11 cellular contexts compared by ENCODE assay signal in genomic region chr6:158561938-158562337, GRCh38. TPM values are rescaled to one million over a fixed set of nuclear protein-coding genes. Genes with fewer than 3 reads are reported as not detected.
DNase-seq lines count a peak whose midpoint lies in the region; ATAC-seq lines count a peak whose summit lies in the region.
"Had no signal": no experiment of that assay in that cellular context is flagged by ENCODE, and none has a peak within 500 bp of the region (broad histone marks: within the 10 kb centered on the region; RNA-seq: fewer than 3 reads in every experiment).

No MANE protein-coding gene starts in this region.

- ATAC-seq in HG03280 (IDR thresholded peaks at IDR 0.05; ENCODE audit: unreplicated experiment) (no peak), GM19023 (IDR thresholded peaks at IDR 0.05; ENCODE audit: unreplicated experiment) (no peak)
- ATAC-seq: heart left ventricle had no signal

- H3K9me3 Mint-ChIP-seq in activated naive CD4-positive, alpha-beta T cell treated with anti-CD3 and anti-CD28 coated beads, Interleukin-2, amount 50 U/mL, for 24 hours = no peaks in the 10 kb centered on the region
- no peaks in the 10 kb centered on the region for H3K9me3 Mint-ChIP-seq in activated CD4-positive, alpha-beta memory T cell treated with anti-CD3 and anti-CD28 coated beads, Interleukin-2, amount 10 ng/mL, durations not matched to agents 7 days and 5 days

- H3K36me3 Mint-ChIP-seq in activated naive CD4-positive, alpha-beta T cell treated with anti-CD3 and anti-CD28 coated beads, Interleukin-2, amount 50 U/mL, for 24 hours = no peaks in the 10 kb centered on the region
- peaks cover 49% of the 10 kb centered on the region for H3K36me3 Mint-ChIP-seq in activated CD4-positive, alpha-beta memory T cell treated with anti-CD3 and anti-CD28 coated beads, Interleukin-2, amount 10 ng/mL, durations not matched to agents 7 days and 5 days (ENCODE audit: low read depth)

- H3K4me1 Mint-ChIP-seq in activated naive CD4-positive, alpha-beta T cell treated with anti-CD3 and anti-CD28 coated beads, Interleukin-2, amount 50 U/mL, for 24 hours = peaks cover 52% of the 10 kb centered on the region
- H3K4me1 Mint-ChIP-seq in activated CD4-positive, alpha-beta memory T cell treated with anti-CD3 and anti-CD28 coated beads, Interleukin-2, amount 10 ng/mL, durations not matched to agents 7 days and 5 days = peaks cover 68% of the 10 kb centered on the region

- peak overlapping the region; percentile 76; the same call in 1 of the 2 replicates for H3K4me3 ChIP-seq in iPS-20b (ENCODE audit: low read length)

- POLR2A ChIA-PET in activated CD4-positive, alpha-beta memory T cell treated with anti-CD3 and anti-CD28 coated beads, Interleukin-2, amount 10 ng/mL, durations not matched to agents 7 days and 5 days (lab: Charles Lee) = no interaction called here

- DNase-seq in activated naive CD4-positive, alpha-beta T cell treated with anti-CD3 and anti-CD28 coated beads, Interleukin-2, amount 50 U/mL, for 16 hours = no peak
- no peak for DNase-seq in activated CD4-positive, alpha-beta memory T cell treated with anti-CD3 and anti-CD28 coated beads, Interleukin-2, amount 10 ng/mL, durations not matched to agents 7 days and 5 days
- DNase-seq in SHP77 (lab: John Stamatoyannopoulos, UW) (no peak), NCI-H2081 treated with DMSO at 0.1 percent for 48 hours (lab: John Stamatoyannopoulos, UW) (no peak)
- DNase-seq: heart left ventricle, KG1, NCI-H2227 treated with DMSO at 0.1 percent for 48 hours had no signal

- CTCF ChIA-PET in activated CD4-positive, alpha-beta memory T cell treated with anti-CD3 and anti-CD28 coated beads, Interleukin-2, amount 10 ng/mL, durations not matched to agents 7 days and 5 days (lab: Charles Lee) = interaction anchor here (1.6 kb wide), 1 partner anchor 83 kb away, joined by 3 read pairs; the partner anchor contains the start of gene DYNLT1

- no peaks in the 10 kb centered on the region for H3K36me3 ChIP-seq in iPS-20b (ENCODE audit: insufficient read depth, low read depth, low read length)
- H3K36me3 ChIP-seq: heart left ventricle had no signal

- no peak overlapping the region; the same call in 1 of the 2 replicates for H3K9ac ChIP-seq in iPS-20b (ENCODE audit: low read depth, low read length)

- no peak overlapping the region for H3K27ac Mint-ChIP-seq in activated naive CD4-positive, alpha-beta T cell treated with anti-CD3 and anti-CD28 coated beads, Interleukin-2, amount 50 U/mL, for 24 hours
- peak overlapping the region; percentile 92 for H3K27ac Mint-ChIP-seq in activated CD4-positive, alpha-beta memory T cell treated with anti-CD3 and anti-CD28 coated beads, Interleukin-2, amount 10 ng/mL, durations not matched to agents 7 days and 5 days

- H3K4me1 ChIP-seq in iPS-20b (ENCODE audit: insufficient read depth, low read length) = 0 out of 2 replicates have a peak, but pooled peaks cover 4% of the 10 kb centered on the region

- H3K27me3 ChIP-seq in iPS-20b (ENCODE audit: insufficient read depth, low read length) = peaks cover 6% of the 10 kb centered on the region; the same call in 1 of the 2 replicates
- H3K27me3 ChIP-seq: heart left ventricle had no signal

- no peaks in the 10 kb centered on the region for H3K9me3 ChIP-seq in iPS-20b (ENCODE audit: insufficient read depth, low read depth, low read length)
- H3K9me3 ChIP-seq: heart left ventricle had no signal

- no peak overlapping the region for H3K27ac ChIP-seq in iPS-20b (ENCODE audit: low read length)
- H3K27ac ChIP-seq: heart left ventricle had no signal

- peak overlapping the region; percentile 96 for H3K4me3 Mint-ChIP-seq in activated naive CD4-positive, alpha-beta T cell treated with anti-CD3 and anti-CD28 coated beads, Interleukin-2, amount 50 U/mL, for 24 hours
- peak overlapping the region; percentile 98 for H3K4me3 Mint-ChIP-seq in activated CD4-positive, alpha-beta memory T cell treated with anti-CD3 and anti-CD28 coated beads, Interleukin-2, amount 10 ng/mL, durations not matched to agents 7 days and 5 days

- no peaks in the 10 kb centered on the region for H3K27me3 Mint-ChIP-seq in activated naive CD4-positive, alpha-beta T cell treated with anti-CD3 and anti-CD28 coated beads, Interleukin-2, amount 50 U/mL, for 24 hours
- no peaks in the 10 kb centered on the region for H3K27me3 Mint-ChIP-seq in activated CD4-positive, alpha-beta memory T cell treated with anti-CD3 and anti-CD28 coated beads, Interleukin-2, amount 10 ng/mL, durations not matched to agents 7 days and 5 days

RNA-seq across cellular contexts. Expression of gene TMEM181, which starts 2.0 kb away (rescaled TPM):
- 10 to 100 TPM; 20.2 to 20.5 TPM for total RNA-seq in activated CD4-positive, alpha-beta memory T cell treated with anti-CD3 and anti-CD28 coated beads, Interleukin-2, amount 10 ng/mL, durations not matched to agents 7 days and 5 days
